In genomic region chr17:77507116-77507885, GRCh38 we compare ENCODE assay signal across 13 cellular contexts.
DNase-seq lines count a peak whose midpoint lies in the region; ATAC-seq and TF ChIP-seq lines count a peak whose summit lies in the region.
"Had no signal": no experiment of that assay in that cellular context is flagged by ENCODE, and none has a peak within 500 bp of the region (broad histone marks: within the 10 kb centered on the region; RNA-seq: fewer than 3 reads in every experiment).

No MANE protein-coding gene starts in this region.

- no peak overlapping the region for H3K4me2 ChIP-seq in hepatocyte

- H3K4me1 ChIP-seq in hepatocyte (ENCODE audit: insufficient read depth) = no peaks in the 10 kb centered on the region

- DNase-seq in AG20443 (ENCODE audit: low spot score) (peak; percentile 25), G401 (ENCODE audit: low spot score) (peak; percentile 67), RPMI8226 (peak; percentile 31), hepatocyte (ENCODE audit: low spot score) (peak; percentile 5), mucosa of gallbladder (ENCODE audit: low spot score) (no peak), erythroblast (lab: John Stamatoyannopoulos, UW) (no peak), NCI-H2081 treated with DMSO at 0.1 percent for 48 hours (lab: John Stamatoyannopoulos, UW) (no peak)
- DNase-seq: activated CD4-positive, alpha-beta memory T cell treated with anti-CD3 and anti-CD28 coated beads for 36 hours; CD4-positive, alpha-beta memory T cell; central memory CD4-positive, alpha-beta T cell; hypothalamus; NCI-H187 had no signal

- H3K36me3 ChIP-seq in hepatocyte (replicated peaks; ENCODE audit: insufficient read depth, low read depth) = no peaks in the 10 kb centered on the region

- WGBS in hepatocyte (ENCODE audit: low lambda C conversion rate, missing lambda C conversion rate) = 84% methylated on average over 19 of the region's 19 CpGs

- no peak overlapping the region for H3K27ac ChIP-seq in hepatocyte

- no peaks in the 10 kb centered on the region for H3K79me2 ChIP-seq in hepatocyte

- no peak overlapping the region for H2AFZ ChIP-seq in hepatocyte

- H4K20me1 ChIP-seq in hepatocyte (ENCODE audit: insufficient read depth, poor library complexity, severe bottlenecking) = no peaks in the 10 kb centered on the region

- TF ChIP-seq POLR2A in erythroblast (IDR thresholded peaks at IDR 0.05; ENCODE audit: low read length) = no peak

- no peaks in the 10 kb centered on the region for H3K9me2 ChIP-seq in hepatocyte (replicated peaks; ENCODE audit: insufficient read depth)

- no peak for ATAC-seq in HG03432 (IDR thresholded peaks at IDR 0.05; ENCODE audit: unreplicated experiment)

- in situ Hi-C loops in G401 (cut with HindIII; ENCODE audit: low sequenced_read_pairs) = no loop called here

- TF ChIP-seq CTCF in hepatocyte (IDR thresholded peaks at IDR 0.05; ENCODE audit: poor library complexity) = peak; percentile 12

- no peaks in the 10 kb centered on the region for H3K9me3 ChIP-seq in hepatocyte (ENCODE audit: low read depth)

- no peak overlapping the region for H3K4me3 ChIP-seq in hepatocyte

- no peaks in the 10 kb centered on the region for H3K27me3 ChIP-seq in hepatocyte

Comparison
In these comparisons a context has a peak if more than half of its experiments do, and no peak if none do; other contexts are left out.
1. DNase-seq: peak in AG20443 (single experiment), G401 (single experiment), RPMI8226 (single experiment) and hepatocyte (single experiment); none in mucosa of gallbladder (single experiment), erythroblast (0 of 2) and NCI-H2081 treated with DMSO at 0.1 percent for 48 hours (single experiment).